ENCODE assay signal across 12 cellular contexts in genomic region chr3:106628407-106628806, GRCh38.
DNase-seq lines count a peak whose midpoint lies in the region; ATAC-seq and TF ChIP-seq lines count a peak whose summit lies in the region.
"Had no signal": no experiment of that assay in that cellular context is flagged by ENCODE, and none has a peak within 500 bp of the region (broad histone marks: within the 10 kb centered on the region; RNA-seq: fewer than 3 reads in every experiment).

No MANE protein-coding gene starts in this region.

- DNase-seq in CMK (ENCODE audit: low read depth) (peak; percentile 7), HPDE6-E6E7 (ENCODE audit: extremely low spot score) (peak; percentile 22), UCSD-AML1 (lab: John Stamatoyannopoulos, UW; ENCODE audit: unreplicated experiment) (peak; percentile 15), glomerular endothelial cell (ENCODE audit: extremely low read depth, low read depth, low spot score) (peak; percentile 34), islet precursor cell (no peak), right lobe of liver (no peak)
- no peak for DNase-seq in activated CD4-positive, alpha-beta T cell treated with anti-CD3 and anti-CD28 coated beads for 48 hours
- DNase-seq: CD4-positive, alpha-beta T cell; heart left ventricle; NCI-H2227 treated with DMSO at 0.1 percent for 48 hours had no signal

- ATAC-seq in GM19397 (IDR thresholded peaks at IDR 0.05; ENCODE audit: unreplicated experiment) (no peak), right lobe of liver (no peak)
- ATAC-seq: activated T-helper 17 cell treated with anti-CD3 and anti-CD28 coated beads, Interleukin-2, amount 50 U/mL, for 72 hours; heart left ventricle had no signal

- H3K4me1 ChIP-seq in right lobe of liver = no peaks in the 10 kb centered on the region
- H3K4me1 ChIP-seq: heart left ventricle had no signal

- no peak for TF ChIP-seq CTCF in right lobe of liver (IDR thresholded peaks at IDR 0.05)

- no peaks in the 10 kb centered on the region for H3K27me3 ChIP-seq in right lobe of liver
- H3K27me3 ChIP-seq: heart left ventricle had no signal

- H3K36me3 ChIP-seq in right lobe of liver = no peaks in the 10 kb centered on the region
- H3K36me3 ChIP-seq: heart left ventricle had no signal

- H3K27ac ChIP-seq in right lobe of liver = no peak overlapping the region
- H3K27ac ChIP-seq: heart left ventricle had no signal

- intact Hi-C loops in right lobe of liver (cut with DNase I) = no loop called here

- H3K9me3 ChIP-seq in right lobe of liver = no peaks in the 10 kb centered on the region

- H3K4me3 ChIP-seq in right lobe of liver = no peak overlapping the region
- H3K4me3 ChIP-seq: heart left ventricle had no signal

- no peak for TF ChIP-seq POLR2A in right lobe of liver (IDR thresholded peaks at IDR 0.05)

Comparison
In these comparisons a context has a peak if more than half of its experiments do, and no peak if none do; other contexts are left out.
1. DNase-seq: peak in CMK (single experiment), HPDE6-E6E7 (single experiment), UCSD-AML1 (single experiment) and glomerular endothelial cell (single experiment); none in activated CD4-positive, alpha-beta T cell treated with anti-CD3 and anti-CD28 coated beads for 48 hours (single experiment), islet precursor cell (single experiment) and right lobe of liver (0 of 3).